Comparison of ENCODE assay signal across 1 cellular context in genomic region chr22:36856121-36856791, GRCh38.
TF ChIP-seq lines count a peak whose summit lies in the region.

No MANE protein-coding gene starts in this region.

TF ChIP-seq in K562, 482 proteins besides CTCF, POLR2A, EP300 and RAD21 (continued from another document and continues in another):
- no peak for TF ChIP-seq MNT (conservative IDR thresholded peaks at IDR 0.05)
- no peak for TF ChIP-seq KAT2B (IDR thresholded peaks at IDR 0.05; ENCODE audit: low read depth, low read length)
- TF ChIP-seq ZFX (CRISPR knock-in tag; IDR thresholded peaks at IDR 0.05) = no peak
- TF ChIP-seq ZNF41 (CRISPR knock-in tag; conservative IDR thresholded peaks at IDR 0.05) = no peak
- TF ChIP-seq ZNF165 (CRISPR knock-in tag; IDR thresholded peaks at IDR 0.05; ENCODE audit: borderline replicate concordance) = no peak
- TF ChIP-seq FOXA3 (CRISPR knock-in tag; conservative IDR thresholded peaks at IDR 0.05 in 1 of 2, IDR thresholded peaks at IDR 0.05 in 1 of 2) = no peak
- TF ChIP-seq SNAPC5 (CRISPR knock-in tag; IDR thresholded peaks at IDR 0.05) = no peak
- TF ChIP-seq ZNF354B (CRISPR knock-in tag; IDR thresholded peaks at IDR 0.05) = no peak
- TF ChIP-seq BRCA1 (IDR thresholded peaks at IDR 0.05) = no peak
- no peak for TF ChIP-seq BRCA1 (CRISPR knock-in tag; IDR thresholded peaks at IDR 0.05)
- TF ChIP-seq ZNF134 (CRISPR knock-in tag; conservative IDR thresholded peaks at IDR 0.05) = no peak
- TF ChIP-seq ZNF830 (CRISPR knock-in tag; IDR thresholded peaks at IDR 0.05) = no peak
- peak in 1 of 2 experiments; percentile 97; a peak in 2 of 4 replicates for TF ChIP-seq MLLT1 (IDR thresholded peaks at IDR 0.05)
- TF ChIP-seq MYNN (IDR thresholded peaks at IDR 0.05) = no peak
- no peak for TF ChIP-seq MYNN (CRISPR knock-in tag; IDR thresholded peaks at IDR 0.05)
- TF ChIP-seq CCAR2 (IDR thresholded peaks at IDR 0.05; ENCODE audit: low read depth, low read length) = no peak
- no peak for TF ChIP-seq ILF3 (IDR thresholded peaks at IDR 0.05; ENCODE audit: borderline replicate concordance)
- no peak for TF ChIP-seq CEBPB (tag; IDR thresholded peaks at IDR 0.05)
- TF ChIP-seq TAL1 (IDR thresholded peaks at IDR 0.05) = no peak
- no peak for TF ChIP-seq ZNF253 (CRISPR knock-in tag; conservative IDR thresholded peaks at IDR 0.05)
- no peak for TF ChIP-seq LARP7 (IDR thresholded peaks at IDR 0.05)
- TF ChIP-seq ZNF395 (CRISPR knock-in tag; IDR thresholded peaks at IDR 0.05) = no peak
- no peak for TF ChIP-seq ZBTB49 (CRISPR knock-in tag; IDR thresholded peaks at IDR 0.05; ENCODE audit: borderline replicate concordance)
- no peak for TF ChIP-seq HSF4 (CRISPR knock-in tag; IDR thresholded peaks at IDR 0.05; ENCODE audit: borderline replicate concordance)
- peak; percentile 95 for TF ChIP-seq SMC3 (conservative IDR thresholded peaks at IDR 0.05; ENCODE audit: insufficient read depth, low read depth, low read length)
- TF ChIP-seq GABPB1 (CRISPR knock-in tag; IDR thresholded peaks at IDR 0.05) = peak; percentile 55; the same call in 1 of the 2 replicates
- TF ChIP-seq SMARCA5 (IDR thresholded peaks at IDR 0.05) = no peak
- no peak for TF ChIP-seq ARID4B (CRISPR knock-in tag; IDR thresholded peaks at IDR 0.05)
- TF ChIP-seq ZNF140 (CRISPR knock-in tag; IDR thresholded peaks at IDR 0.05) = no peak
- TF ChIP-seq FIP1L1 (IDR thresholded peaks at IDR 0.05; ENCODE audit: low read depth, low read length, poor library complexity, severe bottlenecking) = no peak
- TF ChIP-seq CEBPG (CRISPR knock-in tag; IDR thresholded peaks at IDR 0.05) = no peak
- no peak for TF ChIP-seq CEBPG (tag; conservative IDR thresholded peaks at IDR 0.05 in 1 of 2, IDR thresholded peaks at IDR 0.05 in 1 of 2)
- 0 out of 2 replicates have a peak, but pooled peaks have one; percentile 23 for TF ChIP-seq ARID2 (IDR thresholded peaks at IDR 0.05)
- TF ChIP-seq ARID1B (IDR thresholded peaks at IDR 0.05) = no peak
- no peak for TF ChIP-seq ZNF280B (CRISPR knock-in tag; IDR thresholded peaks at IDR 0.05)
- TF ChIP-seq L3MBTL2 (IDR thresholded peaks at IDR 0.05) = no peak
- no peak for TF ChIP-seq CBFA2T2 (conservative IDR thresholded peaks at IDR 0.05)
- no peak for TF ChIP-seq NCOA4 (IDR thresholded peaks at IDR 0.05; ENCODE audit: partially characterized antibody)
- no peak for TF ChIP-seq ZMIZ1 (IDR thresholded peaks at IDR 0.05; ENCODE audit: low read depth in 2 of 2, low read length in 2 of 2)
- TF ChIP-seq HIVEP1 (CRISPR knock-in tag; IDR thresholded peaks at IDR 0.05) = no peak
- TF ChIP-seq KLF1 (tag; IDR thresholded peaks at IDR 0.05) = no peak
- TF ChIP-seq ZNF445 (CRISPR knock-in tag; IDR thresholded peaks at IDR 0.05; ENCODE audit: low read depth) = no peak
- no peak for TF ChIP-seq BACH1 (tag; IDR thresholded peaks at IDR 0.05)
- no peak for TF ChIP-seq RBM34 (IDR thresholded peaks at IDR 0.05; ENCODE audit: borderline replicate concordance, insufficient read depth, low read length)
- TF ChIP-seq RBM39 (optimal IDR thresholded peaks at IDR 0.05; ENCODE audit: low read depth, low read length) = no peak
- TF ChIP-seq FOXA1 (IDR thresholded peaks at IDR 0.05; ENCODE audit: borderline replicate concordance) = no peak
- no peak for TF ChIP-seq PTBP1 (IDR thresholded peaks at IDR 0.05; ENCODE audit: low read depth, low read length)
- TF ChIP-seq RBM25 (IDR thresholded peaks at IDR 0.05; ENCODE audit: low read depth, low read length, severe bottlenecking) = no peak
